32 cellular contexts compared by ENCODE assay signal in genomic region chr20:60200305-60200918, GRCh38.
"Had no signal": no experiment of that assay in that cellular context is flagged by ENCODE, and none has a peak within 500 bp of the region (broad histone marks: within the 10 kb centered on the region; RNA-seq: fewer than 3 reads in every experiment).

No MANE protein-coding gene starts in this region.

- H3K36me3 Mint-ChIP-seq: stimulated activated effector memory CD8-positive, alpha-beta T cell treated with anti-CD3 and anti-CD28 coated beads, Interleukin-12 subunit alpha, Interleukin-12 subunit beta, amount 100 ng/mL, for 72 hours had no signal

- H3K36me3 ChIP-seq: breast epithelium, heart left ventricle, pancreas, prostate gland, sigmoid colon, thoracic aorta, uterus, WERI-Rb-1 had no signal

- DNase-seq: activated CD4-positive, alpha-beta T cell treated with anti-CD3 and anti-CD28 coated beads, Interleukin-2, amount 10 ng/mL, durations not matched to agents 24 days and 14 days; activated CD8-positive, alpha-beta T cell treated with anti-CD3 and anti-CD28 coated beads for 36 hours; activated naive CD8-positive, alpha-beta T cell treated with anti-CD3 and anti-CD28 coated beads, Interleukin-2, amount 50 U/mL, for 24 hours; activated T-cell treated with anti-CD3 and anti-CD28 coated beads, Interleukin-2, amount 50 U/mL, for 48 hours; amygdala; central memory CD4-positive, alpha-beta T cell; endodermal cell; foreskin keratinocyte; heart left ventricle; hypothalamus; left cardiac atrium; mammary epithelial cell; pancreas; sigmoid colon; small intestine; stimulated activated CD4-positive, alpha-beta T cell treated with anti-CD3 and anti-CD28 coated beads, Interleukin-4, amount 100 ng/mL, for 24 hours; T-helper 9 cell; trophoblast cell; uterus; WERI-Rb-1 had no signal

- H3K4me3 ChIP-seq: breast epithelium, heart left ventricle, pancreas, prostate gland, sigmoid colon, thoracic aorta, uterus had no signal

- H3K27me3 ChIP-seq: breast epithelium, heart left ventricle, pancreas, sigmoid colon, uterus had no signal

- FAIRE-seq: islet of Langerhans, pancreas, small intestine, TTC549 had no signal

- H3K27ac ChIP-seq: breast epithelium, foreskin keratinocyte, heart left ventricle, pancreas, prostate gland, sigmoid colon, thoracic aorta, uterus, WERI-Rb-1 had no signal

- H3K4me1 Mint-ChIP-seq: activated naive CD4-positive, alpha-beta T cell treated with anti-CD3 and anti-CD28 coated beads, Interleukin-2, amount 50 U/mL, for 24 hours; activated naive CD8-positive, alpha-beta T cell treated with anti-CD3 and anti-CD28 coated beads, Interleukin-2, amount 50 U/mL, for 24 hours; endodermal cell; stimulated activated effector memory CD8-positive, alpha-beta T cell treated with anti-CD3 and anti-CD28 coated beads, Interleukin-12 subunit alpha, Interleukin-12 subunit beta, amount 100 ng/mL, for 72 hours had no signal

- H3K4me1 ChIP-seq: breast epithelium, pancreas, prostate gland, sigmoid colon, uterus had no signal

- ATAC-seq: activated CD4-positive, CD25-positive, alpha-beta regulatory T cell treated with anti-CD3 and anti-CD28 coated beads, Interleukin-2, amount 50 U/mL, for 24 hours; activated CD8-positive, alpha-beta T cell treated with anti-CD3 and anti-CD28 coated beads for 36 hours; activated naive CD8-positive, alpha-beta T cell treated with anti-CD3 and anti-CD28 coated beads, Interleukin-2, amount 50 U/mL, for 24 hours; esophagus mucosa; foreskin keratinocyte; heart left ventricle; left cardiac atrium; pancreas; stimulated activated effector memory CD8-positive, alpha-beta T cell treated with anti-CD3 and anti-CD28 coated beads, Interleukin-12 subunit alpha, Interleukin-12 subunit beta, amount 100 ng/mL, for 72 hours had no signal

- H3K9me3 ChIP-seq: breast epithelium, pancreas, prostate gland, thoracic aorta, uterus had no signal

- H3K4me3 Mint-ChIP-seq: activated CD4-positive, alpha-beta T cell treated with anti-CD3 and anti-CD28 coated beads, Interleukin-2, amount 10 ng/mL, durations not matched to agents 24 days and 14 days; activated CD8-positive, alpha-beta T cell treated with anti-CD3 and anti-CD28 coated beads for 36 hours; activated naive CD4-positive, alpha-beta T cell treated with anti-CD3 and anti-CD28 coated beads, Interleukin-2, amount 50 U/mL, for 24 hours; activated naive CD8-positive, alpha-beta T cell treated with anti-CD3 and anti-CD28 coated beads, Interleukin-2, amount 50 U/mL, for 24 hours; endodermal cell; stimulated activated effector memory CD8-positive, alpha-beta T cell treated with anti-CD3 and anti-CD28 coated beads, Interleukin-12 subunit alpha, Interleukin-12 subunit beta, amount 100 ng/mL, for 72 hours; stimulated activated naive CD8-positive, alpha-beta T cell treated with anti-CD3 and anti-CD28 coated beads, Interleukin-15, Interleukin-2, amounts not matched to agents 100 ng/mL and 50 ng/mL, for 24 hours; T-helper 1 cell treated with Interleukin-12 subunit alpha and Interleukin-12 subunit beta and Interleukin-4 antibody, amounts not matched to agents 30 μg/mL and 1 μg/mL, for 36 hours had no signal

- H3K27ac Mint-ChIP-seq: activated CD4-positive, alpha-beta T cell treated with anti-CD3 and anti-CD28 coated beads, Interleukin-2, amount 10 ng/mL, durations not matched to agents 24 days and 14 days; activated CD8-positive, alpha-beta T cell treated with anti-CD3 and anti-CD28 coated beads for 36 hours; activated naive CD4-positive, alpha-beta T cell treated with anti-CD3 and anti-CD28 coated beads, Interleukin-2, amount 50 U/mL, for 24 hours; activated naive CD8-positive, alpha-beta T cell treated with anti-CD3 and anti-CD28 coated beads, Interleukin-2, amount 50 U/mL, for 24 hours; activated T-helper 2 cell treated with anti-CD3 and anti-CD28 coated beads, Interferon-gamma antibody, Interleukin-2, Interleukin-4, amounts not matched to agents 10 μg/mL and 5 μg/mL and 100 μg/mL, durations not matched to agents 14 hours and 24 hours and 36 hours; endodermal cell; stimulated activated effector memory CD8-positive, alpha-beta T cell treated with anti-CD3 and anti-CD28 coated beads, Interleukin-12 subunit alpha, Interleukin-12 subunit beta, amount 100 ng/mL, for 72 hours; stimulated activated naive CD8-positive, alpha-beta T cell treated with anti-CD3 and anti-CD28 coated beads, Interleukin-15, Interleukin-2, amounts not matched to agents 100 ng/mL and 50 ng/mL, for 24 hours had no signal
